In genomic region chr17:69067274-69068047, GRCh38 we compare ENCODE assay signal across 1 cellular context.
TF ChIP-seq lines count a peak whose summit lies in the region.

No MANE protein-coding gene starts in this region.

TF ChIP-seq in H1, 55 proteins besides CTCF, POLR2A, EP300 and RAD21:
- no peak for TF ChIP-seq BCL11A (IDR thresholded peaks at IDR 0.05; ENCODE audit: low read depth in 2 of 2, low read length in 2 of 2)
- TF ChIP-seq SAP30 (IDR thresholded peaks at IDR 0.05; ENCODE audit: insufficient read depth, insufficient replicate concordance, low read length), result no peak
